In genomic region chr2:131682122-131682944, GRCh38 we compare ENCODE assay signal across 8 cellular contexts.
A peak's percentile ranks its signal among the peaks of the same experiment; 100 is the strongest.
DNase-seq lines count a peak whose midpoint lies in the region; ATAC-seq, FAIRE-seq and TF ChIP-seq lines count a peak whose summit lies in the region.

No MANE protein-coding gene starts in this region.

- TF ChIP-seq POLR2A in Raji (IDR thresholded peaks at IDR 0.05; ENCODE audit: insufficient read depth, low read depth, low read length): peak; percentile 97

- ATAC-seq in GM21737 (IDR thresholded peaks at IDR 0.05; ENCODE audit: unreplicated experiment): peak; percentile 99

- H3K27ac ChIP-seq in KOPT-K1 (ENCODE audit: low read depth, low read length, poor library complexity, severe bottlenecking) (peak overlapping the region; percentile 61), substantia nigra (ENCODE audit: low read depth, low read length, poor library complexity, severe bottlenecking) (peak overlapping the region; percentile 80)

- H3K9me3 ChIP-seq in KOPT-K1 (ENCODE audit: insufficient read depth, low read length, poor library complexity, severe bottlenecking): no peaks in the 10 kb centered on the region

- H3K36me3 ChIP-seq in KOPT-K1 (ENCODE audit: insufficient read depth, low read length): peaks cover 12% of the 10 kb centered on the region

- peak; percentile 93 for DNase-seq in Daoy (ENCODE audit: low read depth)
- DNase-seq in activated naive CD4-positive, alpha-beta T cell (lab: John Stamatoyannopoulos, UW): peak; percentile 11 to 46 (median 31)
- DNase-seq in frontal cortex (ENCODE audit: low spot score in 2 of 2): peak; percentile 59 to 72
- peak; percentile 68 for DNase-seq in non-pigmented ciliary epithelial cell (ENCODE audit: low read depth)
- DNase-seq in substantia nigra (lab: John Stamatoyannopoulos, UW): peak; percentile 30 to 90 (median 74)

- FAIRE-seq in frontal cortex (lab: Jason Lieb, UNC): no peak

Comparison
In these comparisons a context has a peak if more than half of its experiments do, and no peak if none do; other contexts are left out.
1. Peak in every context shown above with its lines: DNase-seq, ATAC-seq and H3K27ac ChIP-seq.
2. DNase-seq: peak in every context shown above with its lines; median percentile 93 in Daoy; 74 in substantia nigra; 68 in non-pigmented ciliary epithelial cell; 66 in frontal cortex; 31 in activated naive CD4-positive, alpha-beta T cell.